1 cellular context compared by ENCODE assay signal in the genomic region with DNA sequence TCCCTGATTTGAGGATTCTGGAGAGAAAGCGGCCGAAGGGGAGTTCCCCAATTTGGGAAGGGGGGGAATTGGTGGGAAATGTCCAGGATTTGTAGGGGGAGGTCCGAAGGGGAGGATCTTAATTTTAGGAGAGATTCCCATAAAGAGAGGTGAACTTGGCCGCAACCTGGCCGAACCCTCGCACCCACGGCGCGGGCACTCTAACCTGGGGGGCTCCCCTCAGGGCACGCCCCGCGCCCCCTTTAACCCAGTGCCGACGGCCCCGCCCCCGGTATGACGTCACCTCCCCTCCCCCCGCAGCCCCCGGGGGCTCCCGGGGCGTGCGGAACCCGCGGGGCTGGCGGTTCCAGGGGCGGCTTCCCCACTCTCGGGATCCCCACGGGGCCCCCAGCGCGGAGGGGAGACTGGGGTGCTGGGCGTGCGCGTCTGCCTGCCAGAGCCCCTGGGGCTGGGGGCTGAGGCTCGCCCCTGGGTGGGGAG.
A peak's percentile ranks its signal among the peaks of the same experiment; 100 is the strongest.
TF ChIP-seq lines count a peak whose summit lies in the region.

No MANE protein-coding gene starts in this region.

TF ChIP-seq in H1, 55 proteins besides CTCF, POLR2A, EP300 and RAD21 (continued from another document):
- TF ChIP-seq, protein P1, sequence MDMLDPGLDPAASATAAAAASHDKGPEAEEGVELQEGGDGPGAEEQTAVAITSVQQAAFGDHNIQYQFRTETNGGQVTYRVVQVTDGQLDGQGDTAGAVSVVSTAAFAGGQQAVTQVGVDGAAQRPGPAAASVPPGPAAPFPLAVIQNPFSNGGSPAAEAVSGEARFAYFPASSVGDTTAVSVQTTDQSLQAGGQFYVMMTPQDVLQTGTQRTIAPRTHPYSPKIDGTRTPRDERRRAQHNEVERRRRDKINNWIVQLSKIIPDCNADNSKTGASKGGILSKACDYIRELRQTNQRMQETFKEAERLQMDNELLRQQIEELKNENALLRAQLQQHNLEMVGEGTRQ (IDR thresholded peaks at IDR 0.05; ENCODE audit: low read length), result no peak
- TF ChIP-seq TAF1 (IDR thresholded peaks at IDR 0.05; ENCODE audit: low read depth, low read length) (peak; percentile 26; the same call in 1 of the 2 replicates), YY1 (IDR thresholded peaks at IDR 0.05; ENCODE audit: low read depth, low read length) (no peak), CREB1 (IDR thresholded peaks at IDR 0.05) (peak; percentile 83), RBBP5 (IDR thresholded peaks at IDR 0.05; ENCODE audit: borderline replicate concordance, low read depth, low read length) (no peak)
